Comparison of ENCODE assay signal across 15 cellular contexts in genomic region chr14:64095620-64096019, GRCh38.
A peak's percentile ranks its signal among the peaks of the same experiment; 100 is the strongest.
DNase-seq lines count a peak whose midpoint lies in the region; ATAC-seq and TF ChIP-seq lines count a peak whose summit lies in the region.
"Had no signal": no experiment of that assay in that cellular context is flagged by ENCODE, and none has a peak within 500 bp of the region (broad histone marks: within the 10 kb centered on the region; RNA-seq: fewer than 3 reads in every experiment).

No MANE protein-coding gene starts in this region.

- no peaks in the 10 kb centered on the region for H3K27me3 ChIP-seq in mesendoderm (ENCODE audit: insufficient read depth, low read length, poor library complexity)
- H3K27me3 ChIP-seq in gastroesophageal sphincter: no peaks in the 10 kb centered on the region
- H3K27me3 ChIP-seq: body of pancreas had no signal

- H2BK15ac ChIP-seq in mesendoderm (replicated peaks; ENCODE audit: low read depth): no peak overlapping the region

- no peaks in the 10 kb centered on the region for H3K79me1 ChIP-seq in mesendoderm (ENCODE audit: low read length)

- H3K4me3 Mint-ChIP-seq in HFFc6: no peak overlapping the region
- H3K4me3 Mint-ChIP-seq: CD14-positive monocyte had no signal

- ATAC-seq in HG03460 (IDR thresholded peaks at IDR 0.05; ENCODE audit: unreplicated experiment) (no peak), gastroesophageal sphincter (no peak)
- ATAC-seq: body of pancreas, HepG2, mucosa of descending colon had no signal

- no peak overlapping the region for H3K56ac ChIP-seq in mesendoderm (ENCODE audit: low read length)

- no peak overlapping the region for H2BK5ac ChIP-seq in mesendoderm (ENCODE audit: low read length)

- H3K4me1 ChIP-seq in mesendoderm (ENCODE audit: control insufficient read depth, low read depth, low read length) (no peaks in the 10 kb centered on the region), gastroesophageal sphincter (no peaks in the 10 kb centered on the region)

- H3K4me2 ChIP-seq in mesendoderm (ENCODE audit: low read length): no peak overlapping the region

- peaks cover 11% of the 10 kb centered on the region for H3K4me1 Mint-ChIP-seq in HFFc6 (ENCODE audit: low read depth)
- H3K4me1 Mint-ChIP-seq: CD14-positive monocyte had no signal

- H3K9me3 Mint-ChIP-seq in HFFc6: no peaks in the 10 kb centered on the region
- H3K9me3 Mint-ChIP-seq: CD14-positive monocyte had no signal

- H3K18ac ChIP-seq in mesendoderm (ENCODE audit: low read length): no peak overlapping the region

- no peak overlapping the region for H3K27ac Mint-ChIP-seq in HFFc6
- H3K27ac Mint-ChIP-seq: CD14-positive monocyte had no signal

- H3K36me3 ChIP-seq in mesendoderm (ENCODE audit: control insufficient read depth, insufficient read depth, low read length): no peaks in the 10 kb centered on the region
- H3K36me3 ChIP-seq in gastroesophageal sphincter: peaks cover 0 to 61% of the 10 kb centered on the region in 2 donors

- no peak overlapping the region for H3K4me3 ChIP-seq in cardiac fibroblast (replicated peaks in 1 of 2; ENCODE audit: low read depth in 2 of 2, low read length in 2 of 2)
- no peak overlapping the region for H3K4me3 ChIP-seq in mesendoderm (ENCODE audit: low read length)
- H3K4me3 ChIP-seq in gastroesophageal sphincter: no peak overlapping the region
- H3K4me3 ChIP-seq: body of pancreas, mucosa of descending colon had no signal

- H3K27ac ChIP-seq in mesendoderm (ENCODE audit: low read depth, low read length) (no peak overlapping the region), gastroesophageal sphincter (peak overlapping the region in 1 of 4 donors; percentile 5)
- H3K27ac ChIP-seq: body of pancreas had no signal

- no peak for TF ChIP-seq EP300 in gastroesophageal sphincter (IDR thresholded peaks at IDR 0.05)

- H2AK5ac ChIP-seq in mesendoderm (ENCODE audit: low read length): no peak overlapping the region

- no peak overlapping the region for H3K9ac ChIP-seq in mesendoderm (ENCODE audit: low read length)

- no peak overlapping the region for H3K4ac ChIP-seq in mesendoderm (ENCODE audit: low read depth, low read length)

- CTCF ChIA-PET in HEK293T (lab: Yijun Ruan, JAX): no interaction called here

- WGBS in mesendoderm (ENCODE audit: extremely low coverage, insufficient coverage, low lambda C conversion rate): no CpG with 5 or more reads among the region's 3 CpGs
- 88 to 93% methylated on average over 2 to 3 of the region's 3 CpGs for WGBS in gastroesophageal sphincter (ENCODE audit: low coverage in 1 of 2), 2 donors

- no peak overlapping the region for H2BK120ac ChIP-seq in mesendoderm (ENCODE audit: low read depth, low read length)

- no peak for TF ChIP-seq POLR2A in gastroesophageal sphincter (IDR thresholded peaks at IDR 0.05)

- no peak overlapping the region for H4K5ac ChIP-seq in mesendoderm (ENCODE audit: low read length)

- no peaks in the 10 kb centered on the region for H3K36me3 Mint-ChIP-seq in HFFc6 (ENCODE audit: low read depth)
- H3K36me3 Mint-ChIP-seq: CD14-positive monocyte had no signal

- no peak overlapping the region for H3K23ac ChIP-seq in mesendoderm (ENCODE audit: low read length)

- no peaks in the 10 kb centered on the region for H3K79me2 ChIP-seq in mesendoderm (ENCODE audit: control insufficient read depth, insufficient read depth, low read length)

- POLR2A ChIA-PET in HEK293T (lab: Yijun Ruan, JAX): no interaction called here

- peak; percentile 3 for DNase-seq in ELR (ENCODE audit: low read depth)
- peak; percentile 45 for DNase-seq in HFFc6
- peak; percentile 51 to 74 for DNase-seq in cardiac fibroblast (ENCODE audit: low read depth in 2 of 2)
- DNase-seq in mesendoderm: peak; percentile 40
- no peak for DNase-seq in HEK293T (ENCODE audit: extremely low spot score)
- DNase-seq: activated effector memory CD4-positive, alpha-beta T cell treated with Interleukin-2 at 50 U/mL for 16 hours; body of pancreas; effector CD4-positive, alpha-beta T cell; kidney; mucosa of descending colon; NCI-H2107 had no signal

- H4K8ac ChIP-seq in mesendoderm (ENCODE audit: low read depth, low read length): no peak overlapping the region

- no peaks in the 10 kb centered on the region for H3K9me3 ChIP-seq in gastroesophageal sphincter
- H3K9me3 ChIP-seq: body of pancreas, mucosa of descending colon had no signal

- TF ChIP-seq CTCF in HFFc6 (IDR thresholded peaks at IDR 0.05) (no peak), cardiac fibroblast (IDR thresholded peaks at IDR 0.05; ENCODE audit: low read depth, low read length) (no peak), gastroesophageal sphincter (IDR thresholded peaks at IDR 0.05) (no peak)

- H3K27me3 Mint-ChIP-seq in HFFc6 (ENCODE audit: insufficient read depth): no peaks in the 10 kb centered on the region

TF ChIP-seq in HEK293T, 16 proteins besides CTCF, POLR2A, EP300 and RAD21:
- TF ChIP-seq FOXK2 (IDR thresholded peaks at IDR 0.05): no peak
- no peak for TF ChIP-seq SUZ12 (IDR thresholded peaks at IDR 0.05)
- TF ChIP-seq ARNT (IDR thresholded peaks at IDR 0.05): no peak
- TF ChIP-seq FOXM1 (IDR thresholded peaks at IDR 0.05; ENCODE audit: borderline replicate concordance): no peak
- TF ChIP-seq PKNOX1 (IDR thresholded peaks at IDR 0.05): no peak
- TF ChIP-seq L3MBTL2 (conservative IDR thresholded peaks at IDR 0.05): no peak
- TF ChIP-seq ZNF384 (IDR thresholded peaks at IDR 0.05): no peak
- no peak for TF ChIP-seq ELF4 (IDR thresholded peaks at IDR 0.05)
- TF ChIP-seq TARDBP (IDR thresholded peaks at IDR 0.05): no peak
- TF ChIP-seq HDGF (IDR thresholded peaks at IDR 0.05; ENCODE audit: borderline replicate concordance): no peak
- TF ChIP-seq NFRKB (IDR thresholded peaks at IDR 0.05): no peak
